ENCODE assay signal across 23 cellular contexts in the genomic region with DNA sequence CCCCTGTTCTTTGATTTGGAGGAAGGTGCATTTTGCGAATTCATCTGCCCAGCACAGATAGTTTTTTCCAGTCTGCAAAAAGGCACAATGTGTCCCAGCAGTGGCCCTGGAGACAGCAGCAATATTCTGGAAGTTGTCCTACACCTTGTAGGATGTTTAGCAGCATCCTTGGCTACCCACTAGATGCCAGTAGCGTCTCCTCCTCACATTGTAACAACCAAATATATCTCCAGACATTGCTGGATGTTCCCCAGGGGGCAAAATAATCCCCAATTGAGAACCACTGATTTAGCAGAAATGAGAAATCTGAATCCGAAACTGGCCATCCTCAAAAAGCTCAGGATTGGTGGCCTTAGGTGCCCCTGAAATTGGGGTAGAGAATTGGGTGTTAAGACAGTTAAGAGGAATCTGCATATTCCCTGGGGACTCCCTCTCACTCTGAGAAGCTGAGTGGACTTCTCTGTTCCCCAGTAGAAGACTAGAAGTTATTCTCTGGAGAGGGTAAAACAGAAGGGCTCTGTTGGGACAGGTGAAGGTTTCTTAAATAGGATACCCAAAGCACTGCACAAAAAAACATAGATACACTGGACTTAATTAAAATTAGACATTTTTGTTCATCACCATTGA. TPM values are rescaled to one million over a fixed set of nuclear protein-coding genes. Genes with fewer than 3 reads are reported as not detected.
DNase-seq lines count a peak whose midpoint lies in the region; ATAC-seq, FAIRE-seq and TF ChIP-seq lines count a peak whose summit lies in the region.
"Had no signal": no experiment of that assay in that cellular context is flagged by ENCODE, and none has a peak within 500 bp of the region (broad histone marks: within the 10 kb centered on the region; RNA-seq: fewer than 3 reads in every experiment).

No MANE protein-coding gene starts in this region.

- no peak for TF ChIP-seq CTCF in GM12878 (IDR thresholded peaks at IDR 0.05 in 2 of 3, conservative IDR thresholded peaks at IDR 0.05 in 1 of 3; ENCODE audit: control insufficient read depth in 2 of 3, extremely low read depth in 1 of 3, insufficient read depth in 1 of 3, low read depth in 3 of 3, low read length in 3 of 3)

- RAD21 ChIA-PET in GM12878 (lab: Charles Lee; ENCODE audit: unreplicated experiment), result no interaction called here

- no peak overlapping the region for H2AFZ ChIP-seq in GM12878 (ENCODE audit: control insufficient read depth, low read depth, low read length)
- H2AFZ ChIP-seq: GM23338 had no signal

- H3K36me3 Mint-ChIP-seq in stimulated activated naive B cell treated with anti-CD40 and anti-IgM and Interleukin-4, amounts not matched to agents 10 μg/mL and 1 μg/mL and 100 μg/mL, for 72 hours, result peaks cover 4 to 10% of the 10 kb centered on the region in 2 donors
- peaks cover 6 to 9% of the 10 kb centered on the region in 2 donors for H3K36me3 Mint-ChIP-seq in activated T-cell treated with anti-CD3 and anti-CD28 coated beads, Interleukin-2, amount 50 U/mL, for 72 hours (ENCODE audit: insufficient read depth in 2 of 2)

- no peaks in the 10 kb centered on the region for H4K20me1 ChIP-seq in GM12878 (ENCODE audit: control insufficient read depth, insufficient read depth)

- no peak overlapping the region for H3K4me2 ChIP-seq in GM12878 (ENCODE audit: control insufficient read depth, insufficient read depth)
- H3K4me2 ChIP-seq: GM23338, KMS-11 had no signal

- H3K9me3 ChIP-seq in GM12878 (replicated peaks; ENCODE audit: control insufficient read depth, insufficient read depth, low read length), result no peaks in the 10 kb centered on the region
- H3K9me3 ChIP-seq: HAP-1 had no signal

- SMC1A ChIA-PET in GM12878 (lab: Charles Lee; ENCODE audit: uncharacterized antibody, unreplicated experiment), result no interaction called here

- TF ChIP-seq POLR2A in GM12878 (IDR thresholded peaks at IDR 0.05; ENCODE audit: low read depth, low read length), result no peak

- TF ChIP-seq EP300 in GM12878 (IDR thresholded peaks at IDR 0.05; ENCODE audit: borderline replicate concordance in 1 of 2, control insufficient read depth in 1 of 2, low read depth in 2 of 2, low read length in 2 of 2), result no peak

- H3K27ac ChIP-seq in GM12878 (ENCODE audit: control insufficient read depth, insufficient read depth), result no peak overlapping the region
- H3K27ac ChIP-seq: 22Rv1, C4-2B, KMS-11 had no signal

- POLR2A ChIA-PET in GM12878 (lab: Charles Lee), result no interaction called here

- no TSS peak for BruUV-seq in GM12878 (replicated peaks; lab: Mats Ljungman, UMichigan)

- H3K4me3 ChIP-seq in GM12878, result no peak overlapping the region
- H3K4me3 ChIP-seq: GM23338, HAP-1 had no signal

- no peak overlapping the region for H3K9ac ChIP-seq in GM12878 (ENCODE audit: control insufficient read depth, insufficient read depth, low read length)
- H3K9ac ChIP-seq: KMS-11 had no signal

- H3K79me2 ChIP-seq in GM12878 (ENCODE audit: control insufficient read depth, insufficient read depth, low read length), result no peaks in the 10 kb centered on the region

- no peak overlapping the region for H3K27ac Mint-ChIP-seq in stimulated activated naive B cell treated with anti-CD40 and anti-IgM and Interleukin-4, amounts not matched to agents 10 μg/mL and 1 μg/mL and 100 μg/mL, for 72 hours
- no peak overlapping the region for H3K27ac Mint-ChIP-seq in activated T-cell treated with anti-CD3 and anti-CD28 coated beads, Interleukin-2, amount 50 U/mL, for 72 hours
- H3K27ac Mint-ChIP-seq: GM23338 had no signal

- FAIRE-seq in GM12878 (lab: Jason Lieb, UNC) (no peak), HTR-8/SVneo (lab: Jason Lieb, UNC) (no peak)

- no peak for TF ChIP-seq RAD21 in GM12878 (IDR thresholded peaks at IDR 0.05; ENCODE audit: insufficient read depth, low read depth, low read length)

- in situ Hi-C loops in GM12878 (cut with MboI), result no loop called here

- ATAC-seq in GM12878, result no peak
- peak; percentile 78 to 80 for ATAC-seq in stimulated activated naive B cell treated with anti-CD40 and anti-IgM and Interleukin-4, amounts not matched to agents 10 μg/mL and 1 μg/mL and 100 μg/mL, for 72 hours (replicated peaks)
- no peak for ATAC-seq in activated T-cell treated with anti-CD3 and anti-CD28 coated beads, Interleukin-2, amount 50 U/mL, for 72 hours (replicated peaks in 1 of 2)
- ATAC-seq: GM23338 had no signal

- WGBS in GM12878 (ENCODE audit: insufficient coverage, insufficient replicate concordance, low lambda C conversion rate, missing lambda C conversion rate), result 16% methylated on average over 3 of the region's 3 CpGs

- H3K4me3 Mint-ChIP-seq in stimulated activated naive B cell treated with anti-CD40 and anti-IgM and Interleukin-4, amounts not matched to agents 10 μg/mL and 1 μg/mL and 100 μg/mL, for 72 hours, result no peak overlapping the region
- no peak overlapping the region for H3K4me3 Mint-ChIP-seq in activated T-cell treated with anti-CD3 and anti-CD28 coated beads, Interleukin-2, amount 50 U/mL, for 72 hours
- H3K4me3 Mint-ChIP-seq: GM23338 had no signal

- H3K36me3 ChIP-seq in GM12878 (ENCODE audit: control insufficient read depth in 2 of 2, insufficient read depth in 2 of 2, low read length in 1 of 2), result no peaks in the 10 kb centered on the region
- H3K36me3 ChIP-seq: HAP-1 had no signal

- H3K9me3 Mint-ChIP-seq in stimulated activated naive B cell treated with anti-CD40 and anti-IgM and Interleukin-4, amounts not matched to agents 10 μg/mL and 1 μg/mL and 100 μg/mL, for 72 hours, result peaks cover 11 to 16% of the 10 kb centered on the region in 2 donors
- peaks cover 10 to 13% of the 10 kb centered on the region in 2 donors for H3K9me3 Mint-ChIP-seq in activated T-cell treated with anti-CD3 and anti-CD28 coated beads, Interleukin-2, amount 50 U/mL, for 72 hours
- H3K9me3 Mint-ChIP-seq: GM23338 had no signal

- no peaks in the 10 kb centered on the region for H3K27me3 ChIP-seq in GM12878 (replicated peaks in 1 of 2; ENCODE audit: control insufficient read depth in 2 of 2, insufficient read depth in 2 of 2, low read length in 1 of 2)

- intact Hi-C loops in GM12878 (cut with micrococcal nuclease; ENCODE audit: unreplicated experiment), result no loop called here

- DNase-seq in NCI-H524 (lab: John Stamatoyannopoulos, UW) (peak; percentile 36 to 63), NCI-H524 treated with DMSO at 0.1 percent for 48 hours (lab: John Stamatoyannopoulos, UW) (no peak), NCI-H82 (lab: John Stamatoyannopoulos, UW) (peak; percentile 49), GM12878 (ENCODE audit: low read depth, low spot score) (no peak), HTR-8/SVneo (ENCODE audit: insufficient read length, low spot score) (no peak)
- DNase-seq in stimulated activated naive B cell treated with anti-CD40 and anti-IgM and Interleukin-4, amounts not matched to agents 10 μg/mL and 1 μg/mL and 100 μg/mL, for 72 hours, result peak; percentile 21
- no peak for DNase-seq in activated CD4-positive, CD25-positive, alpha-beta regulatory T cell treated with anti-CD3 and anti-CD28 coated beads, Interleukin-2, amount 50 U/mL, for 72 hours
- no peak for DNase-seq in activated T-cell treated with anti-CD3 and anti-CD28 coated beads, Interleukin-2, amount 50 U/mL, for 72 hours
- DNase-seq: ACHN, IMR-90, NCI-H1417, NCI-H1694 treated with DMSO at 0.1 percent for 48 hours, NCI-H2081 treated with DMSO at 0.1 percent for 48 hours, NCI-H446, NCI-H774, SHP77, SW 1271 had no signal

- peaks cover 17 to 30% of the 10 kb centered on the region in 2 donors for H3K4me1 Mint-ChIP-seq in stimulated activated naive B cell treated with anti-CD40 and anti-IgM and Interleukin-4, amounts not matched to agents 10 μg/mL and 1 μg/mL and 100 μg/mL, for 72 hours
- H3K4me1 Mint-ChIP-seq in activated T-cell treated with anti-CD3 and anti-CD28 coated beads, Interleukin-2, amount 50 U/mL, for 72 hours (ENCODE audit: low read depth), result peaks cover 38% of the 10 kb centered on the region
- H3K4me1 Mint-ChIP-seq: GM23338 had no signal

- H3K27me3 Mint-ChIP-seq in stimulated activated naive B cell treated with anti-CD40 and anti-IgM and Interleukin-4, amounts not matched to agents 10 μg/mL and 1 μg/mL and 100 μg/mL, for 72 hours, result no peaks in the 10 kb centered on the region
- no peaks in the 10 kb centered on the region for H3K27me3 Mint-ChIP-seq in activated T-cell treated with anti-CD3 and anti-CD28 coated beads, Interleukin-2, amount 50 U/mL, for 72 hours (ENCODE audit: low read depth)

- no peaks in the 10 kb centered on the region for H3K4me1 ChIP-seq in GM12878 (ENCODE audit: control insufficient read depth, insufficient read depth, low read length)
- H3K4me1 ChIP-seq: HAP-1 had no signal

- CTCF ChIA-PET in GM12878 (lab: Yijun Ruan, JAX), result no interaction called here

RNA-seq across cellular contexts. Expression of a gene that starts 12.1 kb away (rescaled TPM):
- total RNA-seq in GM12878 (2013; cell fraction: nucleolus; rRNA removed), result not detected in 2 replicates
- not detected in 2 replicates for total RNA-seq in GM12878 (2014; rRNA removed)
- not detected in 2 replicates for total RNA-seq in GM12878 (2014; rRNA removed; fragmentation: Illumina TruSeq; extraction: Trizol)
- total RNA-seq in GM12878 (2021), result not detected in 2 replicates
- polyA plus RNA-seq in GM12878 (2011; ENCODE audit: low read depth), result not detected
- polyA plus RNA-seq in GM12878 (2011; rRNA removed), result not detected in 2 replicates
- polyA plus RNA-seq in GM12878 (2011; cell fraction: cytosol; rRNA removed), result not detected in 2 replicates
- not detected in 2 replicates for polyA plus RNA-seq in GM12878 (2011; cell fraction: nucleus; rRNA removed)
- polyA plus RNA-seq in GM12878 (2012), result not detected in 2 replicates
- polyA plus RNA-seq in GM12878 (2014; fragmentation: Illumina TruSeq; extraction: Trizol), result not detected in 2 replicates
- not detected for polyA plus RNA-seq in GM12878 (2014; fragmentation: Nextera tagmentation; extraction: Ambion mirVana)
- polyA plus RNA-seq in GM12878 (2014; rRNA removed), result not detected in 2 replicates
- not detected for polyA plus RNA-seq in GM12878 (2016; fragmentation: Nextera tagmentation; extraction: Ambion mirVana)
- not detected in 2 replicates for polyA minus RNA-seq in GM12878 (2011; rRNA and poly(A)+ RNA removed)
- not detected in 2 replicates for polyA minus RNA-seq in GM12878 (2011; cell fraction: cytosol; rRNA and poly(A)+ RNA removed)
- polyA minus RNA-seq in GM12878 (2011; cell fraction: nucleus; rRNA and poly(A)+ RNA removed), result not detected in 2 replicates
- total RNA-seq in activated T-cell treated with anti-CD3 and anti-CD28 coated beads, Interleukin-2, amount 50 U/mL, for 72 hours, result not detected
- total RNA-seq: GM23338, IMR-90, MCF 10A had no signal
- polyA plus RNA-seq: GM23338, IMR-90 had no signal

RNA-seq across cellular contexts. Expression of a gene that starts 15.4 kb away (rescaled TPM):
- not detected in 2 replicates for total RNA-seq in GM12878 (2013; cell fraction: nucleolus; rRNA removed)
- total RNA-seq in GM12878 (2014; rRNA removed) (not detected in 2 replicates), GM12878 (2014; rRNA removed; fragmentation: Illumina TruSeq; extraction: Trizol) (not detected in 2 replicates), GM12878 (2021) (not detected in 2 replicates)
- polyA plus RNA-seq in GM12878 (2011; ENCODE audit: low read depth), result not detected
- polyA plus RNA-seq in GM12878 (2011; rRNA removed) (not detected in 2 replicates), GM12878 (2014; fragmentation: Illumina TruSeq; extraction: Trizol) (not detected in 2 replicates), GM12878 (2014; fragmentation: Nextera tagmentation; extraction: Ambion mirVana) (not detected), GM12878 (2014; rRNA removed) (not detected in 2 replicates), GM12878 (2016; fragmentation: Nextera tagmentation; extraction: Ambion mirVana) (not detected)
- polyA plus RNA-seq in GM12878 (2011; cell fraction: cytosol; rRNA removed), result not detected in 2 replicates
- 0.38 TPM in 1 of 2 replicates, not detected in the other for polyA plus RNA-seq in GM12878 (2011; cell fraction: nucleus; rRNA removed)
- not detected in 2 replicates for polyA plus RNA-seq in GM12878 (2012)
- not detected in 2 replicates for polyA minus RNA-seq in GM12878 (2011; rRNA and poly(A)+ RNA removed)
- not detected in 2 replicates for polyA minus RNA-seq in GM12878 (2011; cell fraction: cytosol; rRNA and poly(A)+ RNA removed)
- polyA minus RNA-seq in GM12878 (2011; cell fraction: nucleus; rRNA and poly(A)+ RNA removed), result not detected in 2 replicates
- not detected for total RNA-seq in activated T-cell treated with anti-CD3 and anti-CD28 coated beads, Interleukin-2, amount 50 U/mL, for 72 hours
- total RNA-seq: GM23338, IMR-90, MCF 10A had no signal
- polyA plus RNA-seq: GM23338, IMR-90 had no signal

RNA-seq across cellular contexts. Expression of a gene that starts 39.3 kb away (rescaled TPM):
- total RNA-seq in GM12878 (2013; cell fraction: nucleolus; rRNA removed), result not detected in 2 replicates
- not detected in 2 replicates for total RNA-seq in GM12878 (2014; rRNA removed)
- not detected in 2 replicates for total RNA-seq in GM12878 (2014; rRNA removed; fragmentation: Illumina TruSeq; extraction: Trizol)
- not detected in 2 replicates for total RNA-seq in GM12878 (2021)
- not detected for polyA plus RNA-seq in GM12878 (2011; ENCODE audit: low read depth)
- not detected in 2 replicates for polyA plus RNA-seq in GM12878 (2011; rRNA removed)
- not detected in 2 replicates for polyA plus RNA-seq in GM12878 (2011; cell fraction: cytosol; rRNA removed)
- polyA plus RNA-seq in GM12878 (2011; cell fraction: nucleus; rRNA removed), result not detected in 2 replicates
- polyA plus RNA-seq in GM12878 (2012), result not detected in 2 replicates
- polyA plus RNA-seq in GM12878 (2014; fragmentation: Illumina TruSeq; extraction: Trizol), result not detected in 2 replicates
- polyA plus RNA-seq in GM12878 (2014; fragmentation: Nextera tagmentation; extraction: Ambion mirVana), result not detected
- polyA plus RNA-seq in GM12878 (2014; rRNA removed), result not detected in 2 replicates
- not detected for polyA plus RNA-seq in GM12878 (2016; fragmentation: Nextera tagmentation; extraction: Ambion mirVana)
- not detected in 2 replicates for polyA minus RNA-seq in GM12878 (2011; rRNA and poly(A)+ RNA removed)
- polyA minus RNA-seq in GM12878 (2011; cell fraction: cytosol; rRNA and poly(A)+ RNA removed), result not detected in 2 replicates
- polyA minus RNA-seq in GM12878 (2011; cell fraction: nucleus; rRNA and poly(A)+ RNA removed), result not detected in 2 replicates
- total RNA-seq in activated T-cell treated with anti-CD3 and anti-CD28 coated beads, Interleukin-2, amount 50 U/mL, for 72 hours, result not detected
- total RNA-seq: GM23338, IMR-90, MCF 10A had no signal
- polyA plus RNA-seq: GM23338, IMR-90 had no signal

Comparison
In these comparisons a context has a peak if more than half of its experiments do, and no peak if none do; other contexts are left out.
1. DNase-seq: peak in NCI-H524 (2 of 2), NCI-H82 (single experiment) and stimulated activated naive B cell treated with anti-CD40 and anti-IgM and Interleukin-4, amounts not matched to agents 10 μg/mL and 1 μg/mL and 100 μg/mL, for 72 hours (single experiment); none in NCI-H524 treated with DMSO at 0.1 percent for 48 hours (single experiment), GM12878 (single experiment), activated CD4-positive, CD25-positive, alpha-beta regulatory T cell treated with anti-CD3 and anti-CD28 coated beads, Interleukin-2, amount 50 U/mL, for 72 hours (single experiment), activated T-cell treated with anti-CD3 and anti-CD28 coated beads, Interleukin-2, amount 50 U/mL, for 72 hours (0 of 2) and HTR-8/SVneo (single experiment).
2. ATAC-seq: peak in stimulated activated naive B cell treated with anti-CD40 and anti-IgM and Interleukin-4, amounts not matched to agents 10 μg/mL and 1 μg/mL and 100 μg/mL, for 72 hours (2 of 2); none in GM12878 (single experiment) and activated T-cell treated with anti-CD3 and anti-CD28 coated beads, Interleukin-2, amount 50 U/mL, for 72 hours (0 of 2).